22 cellular contexts compared by ENCODE assay signal in the genomic region with DNA sequence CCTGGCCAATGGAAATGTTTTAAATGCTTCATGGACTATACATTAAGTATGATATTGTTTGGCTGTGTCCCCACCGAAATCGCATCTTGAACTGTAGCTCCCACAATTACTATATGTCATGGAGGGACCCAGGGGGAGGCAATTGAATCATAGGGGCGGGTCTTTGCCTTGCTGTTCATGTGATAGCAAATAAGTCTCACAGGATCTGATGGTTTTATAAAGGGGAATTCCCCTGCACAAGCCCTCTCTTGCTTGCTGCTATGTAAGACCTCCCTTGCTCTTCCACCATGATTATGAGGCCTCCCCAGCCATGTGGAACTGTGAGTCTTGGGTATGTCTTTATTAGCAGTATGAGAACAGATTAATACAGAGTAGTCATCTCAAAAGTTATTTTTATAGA.
"Had no signal": no experiment of that assay in that cellular context is flagged by ENCODE, and none has a peak within 500 bp of the region (broad histone marks: within the 10 kb centered on the region; RNA-seq: fewer than 3 reads in every experiment).

No MANE protein-coding gene starts in this region.

- H3K36me3 ChIP-seq: ascending aorta, esophagus squamous epithelium had no signal

- ATAC-seq: activated CD4-positive, alpha-beta T cell treated with anti-CD3 and anti-CD28 coated beads for 36 hours; effector memory CD8-positive, alpha-beta T cell had no signal

- H3K27ac ChIP-seq: ascending aorta, epithelial cell of prostate, esophagus squamous epithelium had no signal

- H3K4me1 ChIP-seq: ascending aorta had no signal

- H3K4me1 Mint-ChIP-seq: activated CD4-positive, alpha-beta T cell treated with anti-CD3 and anti-CD28 coated beads for 36 hours; activated CD4-positive, alpha-beta T cell treated with anti-CD3 and anti-CD28 coated beads, Interleukin-2, amount 10 ng/mL, durations not matched to agents 24 days and 14 days; brain had no signal

- H3K27me3 ChIP-seq: ascending aorta had no signal

- H3K9me3 Mint-ChIP-seq: activated CD4-positive, alpha-beta memory T cell treated with anti-CD3 and anti-CD28 coated beads for 36 hours; activated CD4-positive, alpha-beta T cell treated with anti-CD3 and anti-CD28 coated beads, Interleukin-2, amount 10 ng/mL, durations not matched to agents 24 days and 14 days had no signal

- H3K4me3 Mint-ChIP-seq: activated CD4-positive, alpha-beta memory T cell treated with anti-CD3 and anti-CD28 coated beads for 36 hours; activated CD4-positive, alpha-beta T cell treated with anti-CD3 and anti-CD28 coated beads for 36 hours; activated CD4-positive, alpha-beta T cell treated with anti-CD3 and anti-CD28 coated beads, Interleukin-2, amount 10 ng/mL, durations not matched to agents 24 days and 14 days; activated naive CD8-positive, alpha-beta T cell; brain; effector memory CD8-positive, alpha-beta T cell had no signal

- DNase-seq: activated CD4-positive, alpha-beta memory T cell treated with anti-CD3 and anti-CD28 coated beads for 36 hours; activated CD4-positive, alpha-beta T cell treated with anti-CD3 and anti-CD28 coated beads for 36 hours; activated CD4-positive, alpha-beta T cell treated with anti-CD3 and anti-CD28 coated beads, Interleukin-2, amount 10 ng/mL, durations not matched to agents 24 days and 14 days; activated CD4-positive, CD25-positive, alpha-beta regulatory T cell; activated CD4-positive, CD25-positive, alpha-beta regulatory T cell treated with anti-CD3 and anti-CD28 coated beads, Interleukin-2, amount 50 U/mL, for 72 hours; activated CD8-positive, alpha-beta memory T cell treated with anti-CD3 and anti-CD28 coated beads for 24 hours; activated gamma-delta T cell; activated naive CD4-positive, alpha-beta T cell; activated naive CD4-positive, alpha-beta T cell treated with anti-CD3 and anti-CD28 coated beads, Interleukin-2, amount 50 U/mL, for 16 hours; activated T-cell treated with anti-CD3 and anti-CD28 coated beads, Interleukin-2, amount 50 U/mL, for 48 hours; caudate nucleus; cortex of kidney; dermis blood vessel endothelial cell; effector CD4-positive, alpha-beta T cell; effector memory CD8-positive, alpha-beta T cell; esophagus squamous epithelium; head of caudate nucleus; T-helper 2 cell had no signal

- H3K4me3 ChIP-seq: ascending aorta, esophagus squamous epithelium had no signal

- H3K9me3 ChIP-seq: ascending aorta, esophagus squamous epithelium had no signal

- H3K36me3 Mint-ChIP-seq: activated CD4-positive, alpha-beta memory T cell treated with anti-CD3 and anti-CD28 coated beads for 36 hours; brain had no signal

- H3K27me3 Mint-ChIP-seq: brain had no signal

- H3K27ac Mint-ChIP-seq: activated CD4-positive, alpha-beta memory T cell treated with anti-CD3 and anti-CD28 coated beads for 36 hours; activated CD4-positive, alpha-beta T cell treated with anti-CD3 and anti-CD28 coated beads for 36 hours; activated CD4-positive, alpha-beta T cell treated with anti-CD3 and anti-CD28 coated beads, Interleukin-2, amount 10 ng/mL, durations not matched to agents 24 days and 14 days; activated naive CD8-positive, alpha-beta T cell; brain; effector memory CD8-positive, alpha-beta T cell had no signal
